Comparison of ENCODE assay signal across 8 cellular contexts in the genomic region with DNA sequence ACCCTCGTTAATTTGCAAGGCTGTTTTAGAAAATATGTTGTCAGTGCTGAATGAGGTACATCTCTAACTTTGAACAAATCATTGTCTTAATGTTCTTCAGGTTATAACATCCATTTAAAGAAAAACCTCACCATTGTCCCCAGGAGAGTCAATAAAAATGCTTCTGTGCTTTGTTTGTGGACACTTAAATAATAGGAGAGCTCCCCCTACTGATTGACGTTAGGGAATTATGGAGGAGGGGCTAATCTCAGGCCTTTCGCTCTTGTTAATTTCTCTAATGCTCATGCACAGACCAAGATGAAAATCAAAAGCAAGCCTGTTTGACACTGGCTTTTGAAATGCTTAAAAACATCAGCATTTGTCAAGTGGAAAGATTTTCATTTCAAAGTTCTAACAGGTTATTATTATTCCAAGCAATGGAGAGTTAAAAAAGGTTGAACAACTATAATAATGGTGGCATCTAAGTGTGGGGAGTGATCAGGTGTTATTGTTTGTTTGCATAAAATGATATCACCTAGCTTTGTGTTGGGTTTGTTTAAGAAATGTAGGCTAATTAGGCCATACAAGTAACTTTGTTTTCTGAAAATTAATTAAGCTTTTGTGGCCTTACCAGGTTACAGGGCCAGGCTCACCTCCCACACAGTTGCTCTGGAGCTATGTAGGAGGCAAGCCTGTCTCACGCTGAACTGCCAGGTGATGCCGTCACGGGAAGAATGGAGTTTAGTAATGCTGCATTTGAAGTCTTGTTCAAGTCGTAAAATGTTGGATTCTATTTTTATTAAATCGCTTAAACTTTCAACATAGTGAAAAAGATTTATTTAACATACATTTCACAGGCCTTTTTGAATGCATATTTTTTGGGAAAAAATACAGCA. TPM values are rescaled to one million over a fixed set of nuclear protein-coding genes. Genes with fewer than 3 reads are reported as not detected.
A peak's percentile ranks its signal among the peaks of the same experiment; 100 is the strongest.
DNase-seq lines count a peak whose midpoint lies in the region; ATAC-seq and TF ChIP-seq lines count a peak whose summit lies in the region.

No MANE protein-coding gene starts in this region.

- DNase-seq in AG09319 (ENCODE audit: extremely low read depth, low read depth) (peak; percentile 37), NCI-H526 (lab: John Stamatoyannopoulos, UW) (peak; percentile 10 to 69), T47D (ENCODE audit: low read depth in 1 of 2, low spot score in 1 of 2) (peak; percentile 16 to 61), iris pigment epithelial cell (ENCODE audit: low read depth) (peak; percentile 65), tibial nerve (ENCODE audit: low spot score in 2 of 2) (peak in 1 of 2 donors; percentile 25), ecto neural progenitor cell (ENCODE audit: low spot score) (no peak)

- H3K9me3 ChIP-seq in tibial nerve: peaks cover 0 to 18% (median 3%) of the 10 kb centered on the region in 4 donors

- TF ChIP-seq CTCF in AG09319 (IDR thresholded peaks at IDR 0.05; ENCODE audit: low read depth, low read length) (peak; percentile 63), tibial nerve (IDR thresholded peaks at IDR 0.05) (peak; percentile 54 to 63 (median 59))

- H3K4me1 ChIP-seq in tibial nerve: no peaks in the 10 kb centered on the region

- no peaks in the 10 kb centered on the region for H3K27me3 ChIP-seq in tibial nerve

- in situ Hi-C loops in T47D (cut with HindIII; ENCODE audit: low pct_unique_long_range_greater_than_20kb, low sequenced_read_pairs): no loop called here

- no peak for TF ChIP-seq EP300 in tibial nerve (IDR thresholded peaks at IDR 0.05)

- no peak overlapping the region for H3K4me3 ChIP-seq in tibial nerve

- H3K36me3 ChIP-seq in tibial nerve: no peaks in the 10 kb centered on the region

- 59% methylated on average over 8 of the region's 8 CpGs for WGBS in tibial nerve, 2 donors

- H3K27ac ChIP-seq in tibial nerve: no peak overlapping the region

- no peak for TF ChIP-seq POLR2A in tibial nerve (IDR thresholded peaks at IDR 0.05)

- ATAC-seq in GM18867 (IDR thresholded peaks at IDR 0.05; ENCODE audit: unreplicated experiment) (peak; percentile 83), HG03432 (IDR thresholded peaks at IDR 0.05; ENCODE audit: unreplicated experiment) (peak; percentile 77)

RNA-seq across cellular contexts. Expression of a gene that starts 51.7 kb away (rescaled TPM):
- not detected for total RNA-seq in tibial nerve
